3 cellular contexts compared by ENCODE assay signal in genomic region chr10:93865794-93866193, GRCh38.
"Had no signal": no experiment of that assay in that cellular context is flagged by ENCODE, and none has a peak within 500 bp of the region (broad histone marks: within the 10 kb centered on the region; RNA-seq: fewer than 3 reads in every experiment).

No MANE protein-coding gene starts in this region.

- H3K4me3 ChIP-seq: GM12878 had no signal

- DNase-seq: GDM1, GF-D8 had no signal

- ATAC-seq: GM12878 had no signal
